ENCODE assay signal across 22 cellular contexts in genomic region chr2:235957231-235957630, GRCh38.
DNase-seq lines count a peak whose midpoint lies in the region; ATAC-seq and TF ChIP-seq lines count a peak whose summit lies in the region.
"Had no signal": no experiment of that assay in that cellular context is flagged by ENCODE, and none has a peak within 500 bp of the region (broad histone marks: within the 10 kb centered on the region; RNA-seq: fewer than 3 reads in every experiment).

No MANE protein-coding gene starts in this region.

- no peak overlapping the region for H2BK120ac ChIP-seq in mesendoderm (ENCODE audit: low read depth, low read length)

- no peaks in the 10 kb centered on the region for H3K79me1 ChIP-seq in mesendoderm (ENCODE audit: low read length)

- no peak overlapping the region for H3K9ac ChIP-seq in mesendoderm (ENCODE audit: low read length)
- H3K9ac ChIP-seq: BLaER1 treated with 17β-estradiol and CSF1 and Interleukin-3, amounts not matched to agents 10 nM and 100 nM had no signal

- no peak overlapping the region for H2BK5ac ChIP-seq in mesendoderm (ENCODE audit: low read length)

- WGBS in mesendoderm (ENCODE audit: extremely low coverage, insufficient coverage, low lambda C conversion rate): no CpG with 5 or more reads among the region's 9 CpGs

- H3K4me3 Mint-ChIP-seq in chondrocyte (ENCODE audit: unreplicated experiment): no peak overlapping the region
- H3K4me3 Mint-ChIP-seq: CD14-positive monocyte; CD4-positive, alpha-beta T cell; CD8-positive, alpha-beta memory T cell; HFFc6 had no signal

- H3K18ac ChIP-seq in mesendoderm (ENCODE audit: low read length): no peak overlapping the region

- H3K27me3 ChIP-seq in mesendoderm (ENCODE audit: insufficient read depth, low read length, poor library complexity): no peaks in the 10 kb centered on the region
- H3K27me3 ChIP-seq: BE2C; BLaER1 treated with 17β-estradiol and CSF1 and Interleukin-3, amounts not matched to agents 10 nM and 100 nM had no signal

- peaks cover 9% of the 10 kb centered on the region for H3K36me3 Mint-ChIP-seq in chondrocyte (ENCODE audit: low read depth)
- H3K36me3 Mint-ChIP-seq: CD14-positive monocyte; CD8-positive, alpha-beta memory T cell had no signal

- DNase-seq in NCI-H748 (lab: John Stamatoyannopoulos, UW; ENCODE audit: unreplicated experiment) (peak; percentile 61), NCI-H748 treated with DMSO at 0.1 percent for 48 hours (lab: John Stamatoyannopoulos, UW) (no peak), cerebellar cortex (ENCODE audit: low spot score) (peak; percentile 81), chondrocyte (ENCODE audit: low spot score) (no peak), glomerular visceral epithelial cell (ENCODE audit: extremely low spot score) (no peak), mesendoderm (no peak)
- DNase-seq: 8988T; ACHN; AML-193; BE2C; Calu3; CD4-positive, alpha-beta T cell; CD8-positive, alpha-beta memory T cell; DMS53; DMS79 treated with DMSO at 0.1 percent for 48 hours; GOT3; HFFc6 had no signal

- peak overlapping the region; percentile 25 for H3K27ac Mint-ChIP-seq in chondrocyte (ENCODE audit: unreplicated experiment)
- H3K27ac Mint-ChIP-seq: CD14-positive monocyte; CD4-positive, alpha-beta T cell; CD8-positive, alpha-beta memory T cell; HFFc6 had no signal

- no peaks in the 10 kb centered on the region for H3K36me3 ChIP-seq in mesendoderm (ENCODE audit: control insufficient read depth, insufficient read depth, low read length)
- H3K36me3 ChIP-seq: BE2C, HAP-1 had no signal

- no peak overlapping the region for H2BK15ac ChIP-seq in mesendoderm (replicated peaks; ENCODE audit: low read depth)

- H3K23ac ChIP-seq in mesendoderm (ENCODE audit: low read length): no peak overlapping the region

- no peak for TF ChIP-seq CTCF in chondrocyte (IDR thresholded peaks at IDR 0.05)

- no peak overlapping the region for H2AK5ac ChIP-seq in mesendoderm (ENCODE audit: low read length)

- no peak overlapping the region for H3K4me3 ChIP-seq in mesendoderm (ENCODE audit: low read length)
- H3K4me3 ChIP-seq: A549; BLaER1 treated with 17β-estradiol and CSF1 and Interleukin-3, amounts not matched to agents 10 nM and 100 nM; HAP-1 had no signal

- H3K4me2 ChIP-seq in mesendoderm (ENCODE audit: low read length): no peak overlapping the region
- H3K4me2 ChIP-seq: A549; BLaER1 treated with 17β-estradiol and CSF1 and Interleukin-3, amounts not matched to agents 10 nM and 100 nM had no signal

- H3K9me3 Mint-ChIP-seq in chondrocyte (ENCODE audit: low read depth): no peaks in the 10 kb centered on the region
- H3K9me3 Mint-ChIP-seq: CD4-positive, alpha-beta T cell; CD8-positive, alpha-beta memory T cell had no signal

- no peak for ATAC-seq in HG02763 (IDR thresholded peaks at IDR 0.05; ENCODE audit: unreplicated experiment)
- ATAC-seq: A549 had no signal

- no peak overlapping the region for H3K27ac ChIP-seq in mesendoderm (ENCODE audit: low read depth, low read length)
- H3K27ac ChIP-seq: A549; BLaER1 treated with 17β-estradiol and CSF1 and Interleukin-3, amounts not matched to agents 10 nM and 100 nM had no signal

- no peak overlapping the region for H4K5ac ChIP-seq in mesendoderm (ENCODE audit: low read length)

- no peaks in the 10 kb centered on the region for H3K4me1 ChIP-seq in mesendoderm (ENCODE audit: control insufficient read depth, low read depth, low read length)
- H3K4me1 ChIP-seq: A549, BE2C, HAP-1 had no signal

- no peak overlapping the region for H4K8ac ChIP-seq in mesendoderm (ENCODE audit: low read depth, low read length)

- H3K27me3 Mint-ChIP-seq in chondrocyte (ENCODE audit: low read depth): no peaks in the 10 kb centered on the region
- H3K27me3 Mint-ChIP-seq: CD8-positive, alpha-beta memory T cell had no signal

- peaks cover 20% of the 10 kb centered on the region for H3K4me1 Mint-ChIP-seq in chondrocyte (ENCODE audit: low read depth)
- H3K4me1 Mint-ChIP-seq: CD14-positive monocyte had no signal

- H3K79me2 ChIP-seq in mesendoderm (ENCODE audit: control insufficient read depth, insufficient read depth, low read length): no peaks in the 10 kb centered on the region

- no peak overlapping the region for H3K56ac ChIP-seq in mesendoderm (ENCODE audit: low read length)

- H3K4ac ChIP-seq in mesendoderm (ENCODE audit: low read depth, low read length): no peak overlapping the region

Comparison
In these comparisons a context has a peak if more than half of its experiments do, and no peak if none do; other contexts are left out.
1. DNase-seq: peak in NCI-H748 (single experiment) and cerebellar cortex (single experiment); none in NCI-H748 treated with DMSO at 0.1 percent for 48 hours (single experiment), chondrocyte (single experiment), glomerular visceral epithelial cell (single experiment) and mesendoderm (single experiment).